ENCODE assay signal across 9 cellular contexts in the genomic region with DNA sequence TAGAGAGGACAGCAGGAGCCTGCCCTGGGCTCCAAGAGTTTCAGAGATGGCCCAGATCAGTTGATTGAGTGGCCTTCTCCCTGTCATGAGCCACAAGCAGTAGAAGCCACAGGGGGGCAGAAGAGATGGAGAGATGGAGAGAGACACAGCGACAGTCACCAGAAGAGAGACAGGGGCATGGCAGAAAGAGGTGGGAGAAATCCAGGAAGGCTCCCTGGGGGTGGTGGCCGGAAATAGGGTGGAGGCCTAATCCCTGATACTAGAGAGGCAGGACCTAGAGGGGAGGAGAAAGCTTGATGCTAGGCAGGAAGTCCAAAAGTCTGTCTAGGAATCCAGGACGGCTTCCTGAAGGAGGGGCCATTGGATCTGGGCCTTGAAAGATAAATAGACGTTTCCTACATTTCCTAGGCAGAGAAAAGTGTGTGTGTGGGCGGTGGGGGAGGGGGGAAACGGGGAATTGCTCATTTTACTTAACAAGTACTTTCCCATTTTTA. TPM values are rescaled to one million over a fixed set of nuclear protein-coding genes. Genes with fewer than 3 reads are reported as not detected.
DNase-seq lines count a peak whose midpoint lies in the region; ATAC-seq, FAIRE-seq and TF ChIP-seq lines count a peak whose summit lies in the region.
"Had no signal": no experiment of that assay in that cellular context is flagged by ENCODE, and none has a peak within 500 bp of the region (broad histone marks: within the 10 kb centered on the region; RNA-seq: fewer than 3 reads in every experiment).

No MANE protein-coding gene starts in this region.

- ATAC-seq in K562 = peak; percentile 82
- ATAC-seq in lower lobe of right lung = peak; percentile 0 to 28
- peak in 1 of 2 donors; percentile 7 for ATAC-seq in upper lobe of left lung (ENCODE audit: low FRiP score in 2 of 2)
- no peak for ATAC-seq in HG03457 (IDR thresholded peaks at IDR 0.05; ENCODE audit: unreplicated experiment)
- ATAC-seq: stimulated activated naive CD8-positive, alpha-beta T cell treated with anti-CD3 and anti-CD28 coated beads, Interleukin-15, amount 100 ng/mL, for 72 hours had no signal

- FAIRE-seq in K562 (lab: Jason Lieb, UNC) = peak; percentile 57

- no peaks in the 10 kb centered on the region for H4K20me1 ChIP-seq in K562 (replicated peaks; ENCODE audit: control insufficient read depth, insufficient read depth, low read length)

- no peaks in the 10 kb centered on the region for H3K36me3 ChIP-seq in K562 (ENCODE audit: control insufficient read depth, insufficient read depth, low read length)
- H3K36me3 ChIP-seq in lower lobe of right lung = no peaks in the 10 kb centered on the region
- no peaks in the 10 kb centered on the region for H3K36me3 ChIP-seq in upper lobe of left lung

- H3K27ac ChIP-seq in K562 (ENCODE audit: extremely low read depth, low read depth, low read length) (no peak overlapping the region; the same call in 2 of the 3 replicates), lower lobe of right lung (peak overlapping the region; percentile 67), upper lobe of left lung (peak overlapping the region; percentile 16 to 80 (median 74))

- peak; percentile 57 to 69 (median 66) for TF ChIP-seq CTCF in K562 (IDR thresholded peaks at IDR 0.05 in 2 of 3, conservative IDR thresholded peaks at IDR 0.05 in 1 of 3; ENCODE audit: insufficient read depth in 2 of 3, low read depth in 1 of 3, low read length in 3 of 3)
- peak; percentile 44 for TF ChIP-seq CTCF in lower lobe of right lung (IDR thresholded peaks at IDR 0.05)
- peak in 5 of 6 experiments; percentile 27 to 63 (median 41) for TF ChIP-seq CTCF in upper lobe of left lung (IDR thresholded peaks at IDR 0.05)

- no peak overlapping the region for H3K9ac ChIP-seq in K562 (ENCODE audit: insufficient read depth in 1 of 2, low read depth in 2 of 2, low read length in 2 of 2)

- H3K79me2 ChIP-seq in K562 (ENCODE audit: control insufficient read depth, insufficient read depth, low read length) = no peaks in the 10 kb centered on the region

- intact Hi-C loops in K562 (cut with micrococcal nuclease) = loop anchor here (1.0 kb wide), 1 partner anchor 45 kb away; a partner anchor contains a TSS
- intact Hi-C loops in lower lobe of right lung (cut with DNase I) = no loop called here

- H3K9me1 ChIP-seq in K562 (ENCODE audit: control insufficient read depth, insufficient read depth, low read length) = no peaks in the 10 kb centered on the region

- TF ChIP-seq POLR2A in K562 (conservative IDR thresholded peaks at IDR 0.05) (no peak), upper lobe of left lung (IDR thresholded peaks at IDR 0.05) (no peak)

- POLR2A ChIA-PET in K562 (lab: Yijun Ruan, JAX) = interaction anchor here (0.9 to 2.3 kb wide), 2 partner anchors 10 to 18 kb away, joined by 4 to 6 read pairs; a partner anchor contains a TSS

- in situ Hi-C loops in K562 (cut with MboI) = no loop called here

- TF ChIP-seq EP300 in K562 (IDR thresholded peaks at IDR 0.05; ENCODE audit: low read length) (peak; percentile 11; the same call in 1 of the 2 replicates), upper lobe of left lung (IDR thresholded peaks at IDR 0.05) (peak in 1 of 4 donors; percentile 26)

- peak overlapping the region; percentile 35; the same call in 1 of the 2 replicates for H2AFZ ChIP-seq in K562 (ENCODE audit: low read depth, low read length)

- H3K4me3 ChIP-seq in K562 (no peak overlapping the region), lower lobe of right lung (peak overlapping the region; percentile 40), upper lobe of left lung (peak overlapping the region in 3 of 4 donors; percentile 31 to 44 (median 38))

- 0% methylated on average over 6 of the region's 6 CpGs for WGBS in K562 (ENCODE audit: insufficient coverage, low coverage, missing lambda C conversion rate)
- WGBS in upper lobe of left lung, 2 donors = 36 to 38% methylated on average over 6 of the region's 6 CpGs

- CTCF ChIA-PET in K562 (lab: Yijun Ruan, JAX; ENCODE audit: low intra/inter-chr PET ratio) = interaction anchor here (1.0 to 1.2 kb wide), 2 partner anchors 116 to 119 kb away, joined by 4 to 6 read pairs; a partner anchor contains a TSS

- BruUV-seq in K562 (replicated peaks; lab: Mats Ljungman, UMichigan) = no TSS peak

- no peak overlapping the region for H3K4me2 ChIP-seq in K562 (ENCODE audit: insufficient read depth, low read length)

- peak; percentile 26 to 73 for TF ChIP-seq RAD21 in K562 (CRISPR knock-in tag; conservative IDR thresholded peaks at IDR 0.05 in 1 of 2, IDR thresholded peaks at IDR 0.05 in 1 of 2)

- DNase-seq in NOMO-1 (lab: John Stamatoyannopoulos, UW; ENCODE audit: unreplicated experiment in 2 of 2) = peak; percentile 48 to 57
- DNase-seq in NOMO-1 treated with dmso at 0.1 percent for 144 hours (lab: John Stamatoyannopoulos, UW; ENCODE audit: unreplicated experiment) = no peak
- peak; percentile 54 for DNase-seq in RPMI7951 (ENCODE audit: low read depth)
- DNase-seq in K562 (ENCODE audit: extremely low read depth in 1 of 4, low spot score in 3 of 4) = peak; percentile 63 to 76 (median 68)
- peak; percentile 49 for DNase-seq in lower lobe of right lung
- peak in 1 of 2 donors; percentile 60 for DNase-seq in upper lobe of left lung
- no peak for DNase-seq in NCI-H2029 treated with DMSO at 0.1 percent for 48 hours (lab: John Stamatoyannopoulos, UW)

- peaks cover 33 to 35% of the 10 kb centered on the region in 2 experiments for H3K4me1 ChIP-seq in K562 (replicated peaks in 1 of 2; ENCODE audit: control insufficient read depth in 2 of 2, insufficient read depth in 2 of 2, low read length in 2 of 2)
- H3K4me1 ChIP-seq in lower lobe of right lung = peaks cover 31% of the 10 kb centered on the region
- H3K4me1 ChIP-seq in upper lobe of left lung = peaks cover 38 to 51% (median 42%) of the 10 kb centered on the region in 4 donors

- H3K9me3 ChIP-seq in K562 (replicated peaks; ENCODE audit: control insufficient read depth, insufficient read depth, low read depth, low read length) = peaks cover 2% of the 10 kb centered on the region; the same call in 1 of the 2 replicates
- H3K9me3 ChIP-seq in lower lobe of right lung = no peaks in the 10 kb centered on the region
- H3K9me3 ChIP-seq in upper lobe of left lung = no peaks in the 10 kb centered on the region

- H3K27me3 ChIP-seq in K562 (ENCODE audit: control insufficient read depth in 2 of 2, insufficient read depth in 2 of 2, low read length in 2 of 2) = no peaks in the 10 kb centered on the region
- H3K27me3 ChIP-seq in lower lobe of right lung (ENCODE audit: low read depth) = no peaks in the 10 kb centered on the region
- H3K27me3 ChIP-seq in upper lobe of left lung = no peaks in the 10 kb centered on the region

TF ChIP-seq in K562, 482 proteins besides CTCF, POLR2A, EP300 and RAD21 (continues in another document):
- TF ChIP-seq NFIC (IDR thresholded peaks at IDR 0.05) = no peak; the same call in none of the 2 replicates
- TF ChIP-seq ETV6 (IDR thresholded peaks at IDR 0.05; ENCODE audit: borderline replicate concordance in 1 of 2, low read depth in 2 of 2, low read length in 1 of 2) = no peak
- TF ChIP-seq ETV6 (CRISPR knock-in tag; IDR thresholded peaks at IDR 0.05; ENCODE audit: borderline replicate concordance) = no peak
- no peak for TF ChIP-seq SMARCC2 (IDR thresholded peaks at IDR 0.05; ENCODE audit: low read depth)
- TF ChIP-seq ZNF764 (CRISPR knock-in tag; IDR thresholded peaks at IDR 0.05; ENCODE audit: low read depth) = no peak

RNA-seq across cellular contexts. Expression of a gene that starts 9.6 kb away (rescaled TPM):
- 1,028 and 1,045 TPM in 2 replicates for total RNA-seq in RPMI7951 (2014; rRNA removed; shearing (Covaris generic))
- total RNA-seq in K562 (2011; cell fraction: chromatin; rRNA removed; ENCODE audit: low replicate concordance) = 73.0 and 113 TPM in 2 replicates
- 52.4 and 58.9 TPM in 2 replicates for total RNA-seq in K562 (2011; cell fraction: nucleolus; rRNA removed)
- 66.6 and 115 TPM in 2 replicates for total RNA-seq in K562 (2011; cell fraction: nucleoplasm; rRNA removed)
- 76.3 and 82.9 TPM in 2 replicates for total RNA-seq in K562 (2014; rRNA removed)
- total RNA-seq in K562 (2014; rRNA removed; fragmentation: Illumina TruSeq; extraction: Trizol) = 81.8 and 91.3 TPM in 2 replicates
- 106 and 111 TPM in 2 replicates for total RNA-seq in K562 (2015; rRNA removed; fragmentation: Illumina TruSeq; extraction: Trizol)
- total RNA-seq in K562 (2021) = 61.2 and 63.6 TPM in 2 replicates
- 104 and 126 TPM in 2 replicates for polyA plus RNA-seq in K562 (2011; rRNA removed)
- polyA plus RNA-seq in K562 (2011; cell fraction: cytosol; rRNA removed) = 36.8 and 82.5 TPM in 2 replicates
- polyA plus RNA-seq in K562 (2011; cell fraction: nucleus; rRNA removed) = 30.6 and 46.4 TPM in 2 replicates
- 90.1 and 265 TPM in 2 replicates for polyA plus RNA-seq in K562 (2012)
- 87.6 and 108 TPM in 2 replicates for polyA plus RNA-seq in K562 (2014; fragmentation: Illumina TruSeq; extraction: Trizol)
- 10 to 100 TPM; 28.1 to 34.0 TPM for polyA plus RNA-seq in K562 (2014; fragmentation: Nextera tagmentation; extraction: Ambion mirVana)
- polyA plus RNA-seq in K562 (2014; rRNA removed) = 77.4 and 86.3 TPM in 2 replicates
- 79.9 and 121 TPM in 2 replicates for polyA minus RNA-seq in K562 (2011; rRNA and poly(A)+ RNA removed)
- 31.3 and 61.1 TPM in 2 replicates for polyA minus RNA-seq in K562 (2011; cell fraction: cytosol; rRNA and poly(A)+ RNA removed)
- 17.5 and 35.4 TPM in 2 replicates for polyA minus RNA-seq in K562 (2011; cell fraction: nucleus; rRNA and poly(A)+ RNA removed)
- total RNA-seq in lower lobe of right lung = 319 TPM
- total RNA-seq in upper lobe of left lung = 100 to 1,000 TPM; 258 to 569 (median 392) TPM

RNA-seq across cellular contexts. Expression of a gene that starts 45.0 kb away (rescaled TPM):
- total RNA-seq in RPMI7951 (2014; rRNA removed; shearing (Covaris generic)) = 83.8 and 111 TPM in 2 replicates
- total RNA-seq in K562 (2011; cell fraction: chromatin; rRNA removed; ENCODE audit: low replicate concordance) = 81.6 and 164 TPM in 2 replicates
- 94.9 and 99.9 TPM in 2 replicates for total RNA-seq in K562 (2011; cell fraction: nucleolus; rRNA removed)
- total RNA-seq in K562 (2011; cell fraction: nucleoplasm; rRNA removed) = 96.1 and 105 TPM in 2 replicates
- total RNA-seq in K562 (2014; rRNA removed) (42.5 and 47.2 TPM in 2 replicates), K562 (2014; rRNA removed; fragmentation: Illumina TruSeq; extraction: Trizol) (60.2 and 66.7 TPM in 2 replicates), K562 (2015; rRNA removed; fragmentation: Illumina TruSeq; extraction: Trizol) (92.0 and 102 TPM in 2 replicates), K562 (2021) (71.9 and 82.7 TPM in 2 replicates), lower lobe of right lung (110 TPM), upper lobe of left lung (100 to 1,000 TPM in 1 of 6 donors, 10 to 100 TPM in 5; 29.3 to 117 (median 60.6) TPM)
- polyA plus RNA-seq in K562 (2011; rRNA removed) (45.4 and 66.9 TPM in 2 replicates), K562 (2014; fragmentation: Illumina TruSeq; extraction: Trizol) (53.2 and 55.4 TPM in 2 replicates), K562 (2014; fragmentation: Nextera tagmentation; extraction: Ambion mirVana) (10 to 100 TPM; 11.2 to 13.9 TPM), K562 (2014; rRNA removed) (47.1 and 80.1 TPM in 2 replicates)
- polyA plus RNA-seq in K562 (2011; cell fraction: cytosol; rRNA removed) = 50.7 and 63.0 TPM in 2 replicates
- polyA plus RNA-seq in K562 (2011; cell fraction: nucleus; rRNA removed) = 33.2 and 35.1 TPM in 2 replicates
- 34.9 and 92.8 TPM in 2 replicates for polyA plus RNA-seq in K562 (2012)
- 168 and 219 TPM in 2 replicates for polyA minus RNA-seq in K562 (2011; rRNA and poly(A)+ RNA removed)
- polyA minus RNA-seq in K562 (2011; cell fraction: cytosol; rRNA and poly(A)+ RNA removed) = 52.2 and 76.3 TPM in 2 replicates
- 34.5 and 60.4 TPM in 2 replicates for polyA minus RNA-seq in K562 (2011; cell fraction: nucleus; rRNA and poly(A)+ RNA removed)

Comparison
In these comparisons a context has a peak if more than half of its experiments do, and no peak if none do; other contexts are left out.
1. DNase-seq: peak in NOMO-1 (2 of 2), RPMI7951 (single experiment), K562 (4 of 4) and lower lobe of right lung (single experiment); none in NOMO-1 treated with dmso at 0.1 percent for 144 hours (single experiment) and NCI-H2029 treated with DMSO at 0.1 percent for 48 hours (single experiment).
2. Peak in every context shown above with its lines, with median percentiles within 50 percentile points of each other: CTCF ChIP-seq.